11 cellular contexts compared by ENCODE assay signal in the genomic region with DNA sequence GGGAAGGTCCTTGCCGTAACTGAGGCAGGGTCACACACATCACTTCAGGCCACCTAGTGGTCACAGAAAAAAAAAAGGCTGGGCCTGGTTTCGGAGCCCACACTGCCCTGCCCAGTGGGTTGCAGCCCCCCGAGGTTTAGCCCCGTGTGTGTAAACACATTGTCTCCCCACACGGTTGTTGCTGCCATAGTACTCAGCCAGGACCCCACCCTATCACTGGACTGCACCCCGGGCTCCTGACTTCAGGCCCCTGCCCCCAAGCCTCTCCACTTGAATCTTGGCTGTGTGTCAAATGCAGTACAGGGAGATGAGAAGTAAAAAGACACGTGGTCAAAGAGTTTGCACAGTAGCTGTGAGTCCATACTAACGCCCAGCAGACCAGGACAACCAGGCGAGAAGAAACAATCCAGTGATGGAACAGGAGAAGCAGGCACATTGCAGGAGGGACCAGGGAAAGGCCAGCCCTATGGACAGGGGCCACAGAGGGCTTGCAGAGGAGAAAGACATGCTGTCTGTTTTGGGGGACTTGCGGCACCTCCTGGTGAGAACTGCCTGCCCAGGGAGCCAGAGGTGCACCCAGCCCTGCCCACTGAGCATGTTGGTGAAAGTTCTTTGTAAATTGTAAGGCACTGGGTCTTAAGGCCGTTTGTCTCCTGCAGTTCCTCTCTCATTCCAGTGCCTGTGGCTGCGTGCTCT.
DNase-seq lines count a peak whose midpoint lies in the region; ATAC-seq, FAIRE-seq and TF ChIP-seq lines count a peak whose summit lies in the region.
"Had no signal": no experiment of that assay in that cellular context is flagged by ENCODE, and none has a peak within 500 bp of the region (broad histone marks: within the 10 kb centered on the region; RNA-seq: fewer than 3 reads in every experiment).

No MANE protein-coding gene starts in this region.

- dilution Hi-C loops in keratinocyte (cut with MboI; ENCODE audit: extremely low pct_ligation_motif_present, low sequenced_read_pairs): no loop called here

- H3K27me3 ChIP-seq in keratinocyte (ENCODE audit: control insufficient read depth, extremely low read depth, insufficient read depth, low read length): peaks cover 18% of the 10 kb centered on the region

- H3K27ac ChIP-seq in A549: no peak overlapping the region
- H3K27ac ChIP-seq in keratinocyte (ENCODE audit: control insufficient read depth, insufficient read depth, low read length): no peak overlapping the region

- no peaks in the 10 kb centered on the region for H4K20me1 ChIP-seq in keratinocyte (ENCODE audit: control insufficient read depth, extremely low read depth, insufficient read depth, low read length)

- no peak for TF ChIP-seq POLR2A in A549 (IDR thresholded peaks at IDR 0.05; ENCODE audit: low read length)

- FAIRE-seq in A549 (lab: Jason Lieb, UNC): no peak
- FAIRE-seq in keratinocyte (lab: Jason Lieb, UNC): no peak
- FAIRE-seq: H54 had no signal

- H3K27ac Mint-ChIP-seq in WTC11: no peak overlapping the region
- H3K27ac Mint-ChIP-seq: activated CD4-positive, alpha-beta T cell treated with anti-CD3 and anti-CD28 coated beads, Interleukin-2, amount 10 ng/mL, durations not matched to agents 24 days and 14 days had no signal

- H3K9me3 ChIP-seq in A549 (no peaks in the 10 kb centered on the region), keratinocyte (ENCODE audit: control insufficient read depth, low read depth, low read length) (no peaks in the 10 kb centered on the region)

- H3K4me2 ChIP-seq in A549: 0 out of 3 replicates have a peak overlapping the region, but pooled peaks have one; percentile 12
- H3K4me2 ChIP-seq in keratinocyte (ENCODE audit: control insufficient read depth, extremely low read depth, insufficient read depth, low read depth, low read length): no peak overlapping the region

- H3K4me3 ChIP-seq in A549 (no peak overlapping the region), keratinocyte (ENCODE audit: control insufficient read depth in 2 of 3, extremely low read depth in 1 of 3, insufficient read depth in 2 of 3, low read depth in 1 of 3, low read length in 3 of 3) (no peak overlapping the region)

- no peaks in the 10 kb centered on the region for H3K9me1 ChIP-seq in keratinocyte (ENCODE audit: control insufficient read depth, extremely low read depth, insufficient read depth, low read length)

- H3K36me3 ChIP-seq in keratinocyte (ENCODE audit: control insufficient read depth in 2 of 2, extremely low read depth in 1 of 2, insufficient read depth in 2 of 2, low read length in 2 of 2): no peaks in the 10 kb centered on the region

- H3K4me1 ChIP-seq in A549 (no peaks in the 10 kb centered on the region), keratinocyte (ENCODE audit: control insufficient read depth, extremely low read depth, insufficient read depth, low read length) (peaks cover 4% of the 10 kb centered on the region)

- no peaks in the 10 kb centered on the region for H3K36me3 Mint-ChIP-seq in WTC11

- no peak overlapping the region for H2AFZ ChIP-seq in keratinocyte (ENCODE audit: control insufficient read depth, low read length)

- H3K79me2 ChIP-seq in keratinocyte (ENCODE audit: control insufficient read depth, insufficient read depth, low read length): no peaks in the 10 kb centered on the region

- peaks cover 4% of the 10 kb centered on the region; the same call in 1 of the 2 replicates for H3K27me3 Mint-ChIP-seq in WTC11 (ENCODE audit: low read depth)

- no peaks in the 10 kb centered on the region for H3K9me3 Mint-ChIP-seq in WTC11
- H3K9me3 Mint-ChIP-seq: activated CD4-positive, alpha-beta T cell treated with anti-CD3 and anti-CD28 coated beads, Interleukin-2, amount 10 ng/mL, durations not matched to agents 24 days and 14 days had no signal

- POLR2A ChIA-PET in A549 (lab: Yijun Ruan, JAX): no interaction called here
- POLR2A ChIA-PET in WTC11 (lab: Charles Lee): interaction anchor here (1.0 kb wide), 1 partner anchor 185 kb away, joined by 3 read pairs; a partner anchor contains a TSS

- ATAC-seq in A549: peak in 1 of 2 experiments; percentile 71; a peak in 3 of 6 replicates
- ATAC-seq in WTC11: peak; percentile 48
- ATAC-seq in HG02678 (IDR thresholded peaks at IDR 0.05; ENCODE audit: unreplicated experiment): no peak
- ATAC-seq in GM21825 (IDR thresholded peaks at IDR 0.05; ENCODE audit: unreplicated experiment): no peak
- ATAC-seq in GM21723 (IDR thresholded peaks at IDR 0.05; ENCODE audit: unreplicated experiment): no peak

- CTCF ChIA-PET in A549 (lab: Yijun Ruan, JAX): interaction anchor here (0.5 to 1.4 kb wide), 6 partner anchors 68 to 454 kb away, joined by 3 to 4 read pairs (median 4); a partner anchor contains a TSS
- CTCF ChIA-PET in WTC11 (lab: Charles Lee): interaction anchor here (0.6 to 5.8 kb wide), 13 partner anchors 7 to 218 kb away, joined by 3 to 104 read pairs (median 4); a partner anchor contains a TSS

- H3K9ac ChIP-seq in keratinocyte (ENCODE audit: control insufficient read depth, extremely low read depth, insufficient read depth, low read length): no peak overlapping the region

- no peak for TF ChIP-seq RAD21 in A549 (conservative IDR thresholded peaks at IDR 0.05 in 1 of 2, IDR thresholded peaks at IDR 0.05 in 1 of 2)

- DNase-seq in A549 (ENCODE audit: low read depth in 1 of 2, low spot score in 1 of 2) (no peak), GM20000 (ENCODE audit: low spot score) (no peak), WTC11 (ENCODE audit: low spot score) (no peak), keratinocyte (ENCODE audit: low read depth, low spot score) (no peak), activated T-cell treated with anti-CD3 and anti-CD28 coated beads for 4 hours (no peak)
- DNase-seq: activated CD4-positive, alpha-beta T cell treated with anti-CD3 and anti-CD28 coated beads, Interleukin-2, amount 10 ng/mL, durations not matched to agents 24 days and 14 days; NCI-H1436 had no signal

- WGBS in A549 (ENCODE audit: missing lambda C conversion rate): 30% methylated on average over 12 of the region's 12 CpGs

- no peak for TF ChIP-seq EP300 in A549 (IDR thresholded peaks at IDR 0.05)

- no peak overlapping the region for H3K4me3 Mint-ChIP-seq in WTC11
- H3K4me3 Mint-ChIP-seq: activated CD4-positive, alpha-beta T cell treated with anti-CD3 and anti-CD28 coated beads, Interleukin-2, amount 10 ng/mL, durations not matched to agents 24 days and 14 days had no signal

- TF ChIP-seq CTCF in A549 (IDR thresholded peaks at IDR 0.05) (peak; percentile 39), GM20000 (IDR thresholded peaks at IDR 0.05; ENCODE audit: extremely low read depth, missing control alignments) (peak; percentile 34), WTC11 (IDR thresholded peaks at IDR 0.05) (peak; percentile 38), keratinocyte (optimal IDR thresholded peaks at IDR 0.05 in 1 of 3, IDR thresholded peaks at IDR 0.05 in 1 of 3, conservative IDR thresholded peaks at IDR 0.05 in 1 of 3; ENCODE audit: extremely low read depth in 1 of 3, insufficient read depth in 2 of 3, low read length in 3 of 3) (peak; percentile 26 to 49 (median 26))

- H3K4me1 Mint-ChIP-seq in WTC11: 0 out of 2 replicates have a peak, but pooled peaks cover 4% of the 10 kb centered on the region
- H3K4me1 Mint-ChIP-seq: activated CD4-positive, alpha-beta T cell treated with anti-CD3 and anti-CD28 coated beads, Interleukin-2, amount 10 ng/mL, durations not matched to agents 24 days and 14 days had no signal

TF ChIP-seq in A549, 52 proteins besides CTCF, POLR2A, EP300 and RAD21 (continues in another document):
- TF ChIP-seq TP53 (CRISPR knock-in tag; IDR thresholded peaks at IDR 0.05) (no peak), JUN (IDR thresholded peaks at IDR 0.05) (no peak), TFCP2L1 (CRISPR knock-in tag; IDR thresholded peaks at IDR 0.05) (no peak), HDAC2 (IDR thresholded peaks at IDR 0.05) (no peak), MAZ (IDR thresholded peaks at IDR 0.05; ENCODE audit: borderline replicate concordance, low read depth, low read length) (no peak), FOSB (CRISPR knock-in tag; IDR thresholded peaks at IDR 0.05) (no peak)
- TF ChIP-seq, protein P1, sequence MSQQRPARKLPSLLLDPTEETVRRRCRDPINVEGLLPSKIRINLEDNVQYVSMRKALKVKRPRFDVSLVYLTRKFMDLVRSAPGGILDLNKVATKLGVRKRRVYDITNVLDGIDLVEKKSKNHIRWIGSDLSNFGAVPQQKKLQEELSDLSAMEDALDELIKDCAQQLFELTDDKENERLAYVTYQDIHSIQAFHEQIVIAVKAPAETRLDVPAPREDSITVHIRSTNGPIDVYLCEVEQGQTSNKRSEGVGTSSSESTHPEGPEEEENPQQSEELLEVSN (IDR thresholded peaks at IDR 0.05; ENCODE audit: borderline replicate concordance, low read depth): no peak

TF ChIP-seq in WTC11, 78 proteins besides CTCF, POLR2A, EP300 and RAD21:
- TF ChIP-seq ZNF121 (CRISPR knock-in tag; IDR thresholded peaks at IDR 0.05) (peak; percentile 87; the same call in 1 of the 2 replicates), CBFB (CRISPR knock-in tag; IDR thresholded peaks at IDR 0.05; ENCODE audit: low read depth) (no peak)
